8 cellular contexts compared by ENCODE assay signal in genomic region chr7:156640257-156640948, GRCh38. TPM values are rescaled to one million over a fixed set of nuclear protein-coding genes. Genes with fewer than 3 reads are reported as not detected.
DNase-seq lines count a peak whose midpoint lies in the region; ATAC-seq, FAIRE-seq and TF ChIP-seq lines count a peak whose summit lies in the region.

TSS of gene RNF32 (plus strand) at chr7:156640774. CDS start at chr7:156643878, 3,104 bp downstream.

- no peak for FAIRE-seq in D721Med (lab: Jason Lieb, UNC)

- peaks cover 12% of the 10 kb centered on the region for H3K27me3 Mint-ChIP-seq in nephron progenitor cell (ENCODE audit: low read depth, poor library complexity)

- no peaks in the 10 kb centered on the region for H3K36me3 ChIP-seq in HUES64 (ENCODE audit: insufficient read depth, low read length)

- TF ChIP-seq CTCF in D721Med (IDR thresholded peaks at IDR 0.05; ENCODE audit: insufficient read depth, missing control alignments) (no peak), fibroblast of mammary gland (conservative IDR thresholded peaks at IDR 0.05; ENCODE audit: control insufficient read depth, insufficient read depth, low read depth, low read length) (no peak), nephron progenitor cell (IDR thresholded peaks at IDR 0.05) (no peak)

- 12% methylated on average over 85 of the region's 85 CpGs for WGBS in HUES64

- H3K27ac ChIP-seq in HUES64 (ENCODE audit: low read depth, low read length): peak within 1 kb of the TSS; percentile 69; the same call in 1 of the 2 replicates

- peaks cover 27% of the 10 kb centered on the region for H3K36me3 Mint-ChIP-seq in nephron progenitor cell (ENCODE audit: low read depth)

- H3K9me3 Mint-ChIP-seq in nephron progenitor cell: peaks cover 25% of the 10 kb centered on the region

- DNase-seq in D721Med (ENCODE audit: insufficient read length, low spot score) (peak; percentile 89), fibroblast of mammary gland (ENCODE audit: low read depth) (peak; percentile 84), nephron progenitor cell (peak; percentile 99)
- DNase-seq in activated T-helper 1 cell treated with anti-CD3 and anti-CD28 coated beads, Interleukin-2, amount 50 U/mL, for 16 hours (ENCODE audit: low read depth in 1 of 2, low spot score in 1 of 2): peak; percentile 87 to 89
- DNase-seq in stimulated activated naive CD8-positive, alpha-beta T cell treated with anti-CD3 and anti-CD28 coated beads, Interleukin-15, Interleukin-2, amounts not matched to agents 100 U/mL and 50 U/mL, for 24 hours: peak; percentile 100

- peak within 1 kb of the TSS; percentile 82 for H3K9ac ChIP-seq in HUES64 (ENCODE audit: low read depth, low read length)

- peaks cover 18% of the 10 kb centered on the region for H3K27me3 ChIP-seq in HUES64 (ENCODE audit: insufficient read depth, low read length)

- peak; percentile 81 for ATAC-seq in GM21447 (IDR thresholded peaks at IDR 0.05; ENCODE audit: unreplicated experiment)
- ATAC-seq in stimulated activated naive CD8-positive, alpha-beta T cell treated with anti-CD3 and anti-CD28 coated beads, Interleukin-15, Interleukin-2, amounts not matched to agents 100 U/mL and 50 U/mL, for 24 hours: peak; percentile 86

- 0 out of 2 replicates have a peak, but pooled peaks cover 5% of the 10 kb centered on the region for H3K4me1 ChIP-seq in HUES64 (ENCODE audit: insufficient read depth, low read length)

- H3K4me3 ChIP-seq in HUES64 (ENCODE audit: low read length) (peak within 1 kb of the TSS; percentile 86), fibroblast of mammary gland (ENCODE audit: control insufficient read depth, low read depth, low read length) (peak within 1 kb of the TSS; percentile 74)

- H3K27ac Mint-ChIP-seq in nephron progenitor cell: peak within 1 kb of the TSS; percentile 80

- H3K4me3 Mint-ChIP-seq in nephron progenitor cell: peak within 1 kb of the TSS; percentile 89

- no peaks in the 10 kb centered on the region for H3K9me3 ChIP-seq in HUES64 (ENCODE audit: insufficient read depth, low read depth, low read length)

- H3K4me1 Mint-ChIP-seq in nephron progenitor cell: peaks cover 16% of the 10 kb centered on the region

TF ChIP-seq in PFSK-1, 5 proteins besides CTCF, POLR2A, EP300 and RAD21:
- TF ChIP-seq REST (IDR thresholded peaks at IDR 0.05; ENCODE audit: insufficient read depth in 1 of 2, low read depth in 2 of 2, low read length in 2 of 2) (no peak), FOXP2 (optimal IDR thresholded peaks at IDR 0.05; ENCODE audit: borderline replicate concordance, extremely low read depth, extremely low read length, insufficient read depth) (peak; percentile 12), SIN3A (IDR thresholded peaks at IDR 0.05; ENCODE audit: borderline replicate concordance, insufficient read depth, low read length) (no peak), TAF1 (IDR thresholded peaks at IDR 0.05; ENCODE audit: borderline replicate concordance, insufficient read depth, low read length) (no peak), POLR2AphosphoS5 (IDR thresholded peaks at IDR 0.05; ENCODE audit: low read depth, low read length) (peak; percentile 33; the same call in 1 of the 2 replicates)

RNA-seq across cellular contexts. Expression of gene RNF32, which starts in this region (rescaled TPM):
- 0.75 TPM for polyA plus RNA-seq in HUES64 (2013, experiment 1 of 2)
- 1.0 TPM for polyA plus RNA-seq in HUES64 (2013, experiment 2 of 2)
- 1.0 TPM for polyA plus RNA-seq in PFSK-1 (2012; ENCODE audit: insufficient read length, low read depth)

Comparison
In these comparisons a context has a peak if more than half of its experiments do, and no peak if none do; other contexts are left out.
1. Peak in every context shown above with its lines: DNase-seq, ATAC-seq, H3K4me3 ChIP-seq and H3K27ac ChIP-seq.